Comparison of ENCODE assay signal across 9 cellular contexts in the genomic region with DNA sequence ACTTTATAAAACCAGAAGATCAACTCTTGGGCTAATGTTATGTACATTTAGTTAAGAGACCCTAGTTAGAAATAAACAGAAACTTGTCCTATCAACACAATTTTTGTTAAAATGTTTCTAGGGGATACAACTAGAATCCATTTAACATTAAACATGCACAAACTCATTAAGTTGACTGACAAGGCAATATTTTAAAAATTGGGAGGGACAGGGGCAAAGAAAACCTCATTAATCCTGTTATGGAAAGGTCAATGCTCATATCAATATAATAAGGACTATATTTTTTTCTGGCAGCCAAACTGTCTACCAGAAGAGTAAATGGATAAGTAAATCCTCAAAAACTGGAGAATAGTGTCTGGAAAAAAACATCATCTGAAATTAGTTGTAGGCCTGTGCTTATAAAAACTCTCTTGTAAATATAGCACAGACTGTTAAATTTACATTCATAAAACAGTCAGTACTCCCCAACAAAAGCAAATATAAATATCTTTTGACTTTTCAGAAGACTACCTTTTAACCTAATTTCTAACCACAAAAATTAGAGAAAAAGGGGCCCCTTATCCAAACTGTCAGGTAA. TPM values are rescaled to one million over a fixed set of nuclear protein-coding genes. Genes with fewer than 3 reads are reported as not detected.
DNase-seq lines count a peak whose midpoint lies in the region; ATAC-seq, FAIRE-seq and TF ChIP-seq lines count a peak whose summit lies in the region.
"Had no signal": no experiment of that assay in that cellular context is flagged by ENCODE, and none has a peak within 500 bp of the region (broad histone marks: within the 10 kb centered on the region; RNA-seq: fewer than 3 reads in every experiment).

No MANE protein-coding gene starts in this region.

- POLR2A ChIA-PET in endothelial cell of umbilical vein (lab: Charles Lee) = no interaction called here

- BruUV-seq in endothelial cell of umbilical vein (replicated peaks; lab: Mats Ljungman, UMichigan) = no TSS peak

- no peak overlapping the region for H3K27ac ChIP-seq in OCI-LY3 (ENCODE audit: low read length)
- H3K27ac ChIP-seq in endothelial cell of umbilical vein (ENCODE audit: insufficient read depth, low read depth, low read length) = no peak overlapping the region
- no peak overlapping the region for H3K27ac ChIP-seq in parathyroid adenoma

- dilution Hi-C loops in endothelial cell of umbilical vein (cut with MboI; ENCODE audit: extremely low pct_ligation_motif_present, low sequenced_read_pairs) = no loop called here

- peaks cover 41% of the 10 kb centered on the region for H3K4me1 ChIP-seq in ES-I3 (ENCODE audit: insufficient read depth, low read length)
- peaks cover 67% of the 10 kb centered on the region for H3K4me1 ChIP-seq in OCI-LY3 (ENCODE audit: low read length)
- H3K4me1 ChIP-seq in endothelial cell of umbilical vein (ENCODE audit: control insufficient read depth, extremely low read depth, insufficient read depth, low read length) = peaks cover 70% of the 10 kb centered on the region
- peaks cover 39% of the 10 kb centered on the region for H3K4me1 ChIP-seq in parathyroid adenoma

- DNase-seq in endothelial cell of umbilical vein (ENCODE audit: low read depth, low spot score) = no peak
- no peak for DNase-seq in medulla oblongata (ENCODE audit: extremely low spot score)
- DNase-seq in Ammon's horn (ENCODE audit: low spot score) = no peak
- DNase-seq: stimulated activated CD4-positive, alpha-beta T cell treated with anti-CD3 and anti-CD28 coated beads, Interleukin-2, amount 100 ng/mL, for 24 hours had no signal

- H3K4me3 ChIP-seq in OCI-LY3 (ENCODE audit: low read length) (peak overlapping the region; percentile 97), endothelial cell of umbilical vein (replicated peaks in 1 of 3; ENCODE audit: insufficient read depth in 1 of 3, low read depth in 1 of 3, low read length in 3 of 3) (peak overlapping the region; percentile 3 to 98 (median 41)), parathyroid adenoma (ENCODE audit: low read depth, low read length) (peak overlapping the region; percentile 86)

- H3K9ac ChIP-seq in ES-I3 (ENCODE audit: low read depth, low read length) = peak overlapping the region; percentile 96
- peak overlapping the region; percentile 100 for H3K9ac ChIP-seq in OCI-LY3 (ENCODE audit: low read length)
- H3K9ac ChIP-seq in endothelial cell of umbilical vein (replicated peaks; ENCODE audit: extremely low read depth, insufficient read depth, low read length) = peak overlapping the region; percentile 94
- H3K9ac ChIP-seq in parathyroid adenoma = no peak overlapping the region

- H2AFZ ChIP-seq in OCI-LY3 (ENCODE audit: low read depth, low read length) = no peak overlapping the region
- no peak overlapping the region for H2AFZ ChIP-seq in endothelial cell of umbilical vein (ENCODE audit: low read depth, low read length)
- no peak overlapping the region for H2AFZ ChIP-seq in parathyroid adenoma

- no peak for ATAC-seq in HG03469 (IDR thresholded peaks at IDR 0.05; ENCODE audit: unreplicated experiment)
- ATAC-seq in GM18873 (IDR thresholded peaks at IDR 0.05; ENCODE audit: low FRiP score, unreplicated experiment) = no peak

- TF ChIP-seq CTCF in OCI-LY3 (IDR thresholded peaks at IDR 0.05; ENCODE audit: low read depth, low read length) = no peak
- no peak for TF ChIP-seq CTCF in endothelial cell of umbilical vein (IDR thresholded peaks at IDR 0.05; ENCODE audit: extremely low read depth in 1 of 2, insufficient read depth in 1 of 2, low read depth in 1 of 2, low read length in 2 of 2)
- no peak for TF ChIP-seq CTCF in parathyroid adenoma (IDR thresholded peaks at IDR 0.05)

- H3K4me2 ChIP-seq in OCI-LY3 (ENCODE audit: low read length) = peak overlapping the region; percentile 92
- H3K4me2 ChIP-seq in endothelial cell of umbilical vein (ENCODE audit: insufficient read depth, low read length) = peak overlapping the region; percentile 98
- H3K4me2 ChIP-seq in parathyroid adenoma (ENCODE audit: low read length) = peak overlapping the region; percentile 97

- H3K9me1 ChIP-seq in endothelial cell of umbilical vein (replicated peaks; ENCODE audit: control insufficient read depth, extremely low read depth, insufficient read depth, low read length) = no peaks in the 10 kb centered on the region

- intact Hi-C loops in endothelial cell of umbilical vein (cut with micrococcal nuclease) = loop anchor here (2.0 to 10.0 kb wide), 3 partner anchors 109 to 1599 kb away; a partner anchor contains a TSS

- H3K36me3 ChIP-seq in ES-I3 (ENCODE audit: insufficient read depth, low read length) (peaks cover 11% of the 10 kb centered on the region), OCI-LY3 (replicated peaks; ENCODE audit: low read depth, low read length) (peaks cover 57% of the 10 kb centered on the region), endothelial cell of umbilical vein (ENCODE audit: control insufficient read depth in 2 of 2, extremely low read depth in 1 of 2, insufficient read depth in 2 of 2, low read length in 2 of 2) (peaks cover 2 to 4% of the 10 kb centered on the region in 2 experiments), parathyroid adenoma (ENCODE audit: control insufficient read depth, insufficient read depth, low read length) (no peaks in the 10 kb centered on the region)

- H3K9me3 ChIP-seq in ES-I3 (ENCODE audit: control insufficient read depth, insufficient read depth, low read length) = no peaks in the 10 kb centered on the region; the same call in 1 of the 2 replicates
- no peaks in the 10 kb centered on the region for H3K9me3 ChIP-seq in OCI-LY3 (ENCODE audit: insufficient read depth, low read length)
- no peaks in the 10 kb centered on the region for H3K9me3 ChIP-seq in endothelial cell of umbilical vein (replicated peaks; ENCODE audit: control insufficient read depth, insufficient read depth, low read length)
- no peaks in the 10 kb centered on the region for H3K9me3 ChIP-seq in parathyroid adenoma (ENCODE audit: control insufficient read depth, low read length)

- H3K27me3 ChIP-seq in OCI-LY3 (ENCODE audit: low read depth, low read length) = no peaks in the 10 kb centered on the region
- H3K27me3 ChIP-seq in endothelial cell of umbilical vein (ENCODE audit: control insufficient read depth in 2 of 2, insufficient read depth in 2 of 2, low read length in 2 of 2) = no peaks in the 10 kb centered on the region
- no peaks in the 10 kb centered on the region for H3K27me3 ChIP-seq in parathyroid adenoma (ENCODE audit: control insufficient read depth, insufficient read depth, low read length)

- H3K79me2 ChIP-seq in OCI-LY3 (ENCODE audit: low read length) = peaks cover 94% of the 10 kb centered on the region
- peaks cover 93% of the 10 kb centered on the region for H3K79me2 ChIP-seq in endothelial cell of umbilical vein (ENCODE audit: control insufficient read depth, insufficient read depth, low read length)
- peaks cover 72% of the 10 kb centered on the region for H3K79me2 ChIP-seq in parathyroid adenoma

- CTCF ChIA-PET in endothelial cell of umbilical vein (lab: Charles Lee) = interaction anchor here (1.2 to 1.5 kb wide), 3 partner anchors 9 to 273 kb away, joined by 3 to 4 read pairs (median 3); no protein-coding TSS in a partner anchor

- no peak for FAIRE-seq in endothelial cell of umbilical vein (lab: Jason Lieb, UNC)

- H4K20me1 ChIP-seq in OCI-LY3 (ENCODE audit: insufficient read depth, low read length) (peaks cover 87% of the 10 kb centered on the region), endothelial cell of umbilical vein (replicated peaks; ENCODE audit: control insufficient read depth, extremely low read depth, insufficient read depth, low read length) (peaks cover 58% of the 10 kb centered on the region)

- no peak for TF ChIP-seq POLR2A in endothelial cell of umbilical vein (IDR thresholded peaks at IDR 0.05; ENCODE audit: low read depth, low read length)

TF ChIP-seq in endothelial cell of umbilical vein, 7 proteins besides CTCF, POLR2A, EP300 and RAD21:
- TF ChIP-seq JUN (IDR thresholded peaks at IDR 0.05; ENCODE audit: borderline replicate concordance, insufficient read depth, insufficient read length, low read depth) (no peak), POLR2AphosphoS5 (IDR thresholded peaks at IDR 0.05; ENCODE audit: insufficient read depth, low read depth, low read length) (no peak), MYC (IDR thresholded peaks at IDR 0.05; ENCODE audit: low read depth, low read length) (no peak)
- TF ChIP-seq, protein P1, sequence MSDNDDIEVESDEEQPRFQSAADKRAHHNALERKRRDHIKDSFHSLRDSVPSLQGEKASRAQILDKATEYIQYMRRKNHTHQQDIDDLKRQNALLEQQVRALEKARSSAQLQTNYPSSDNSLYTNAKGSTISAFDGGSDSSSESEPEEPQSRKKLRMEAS (IDR thresholded peaks at IDR 0.05; ENCODE audit: insufficient read depth, insufficient read length) = no peak

RNA-seq across cellular contexts. Expression of a gene that starts 4.4 kb away (rescaled TPM):
- total RNA-seq in endothelial cell of umbilical vein = 199 and 214 TPM in 2 replicates
- 143 and 173 TPM in 2 replicates for polyA plus RNA-seq in endothelial cell of umbilical vein
- polyA plus RNA-seq in endothelial cell of umbilical vein (2011; cell fraction: cytosol; rRNA removed) = 154 and 167 TPM in 2 replicates
- 412 and 413 TPM in 2 replicates for polyA plus RNA-seq in endothelial cell of umbilical vein (2011; cell fraction: nucleus; rRNA removed)
- 112 and 175 TPM in 2 replicates for polyA plus RNA-seq in endothelial cell of umbilical vein (2012)
- polyA minus RNA-seq in endothelial cell of umbilical vein = 267 and 283 TPM in 2 replicates
- polyA minus RNA-seq in endothelial cell of umbilical vein (2011; cell fraction: cytosol; rRNA and poly(A)+ RNA removed) = 249 TPM
- polyA minus RNA-seq in endothelial cell of umbilical vein (2011; cell fraction: nucleus; rRNA and poly(A)+ RNA removed) = 589 and 656 TPM in 2 replicates

Comparison
In these comparisons a context has a peak if more than half of its experiments do, and no peak if none do; other contexts are left out.
1. H3K4me3 ChIP-seq: peak in every context shown above with its lines; median percentile 97 in OCI-LY3; 86 in parathyroid adenoma; 41 in endothelial cell of umbilical vein.